Comparison of ENCODE assay signal across 17 cellular contexts in genomic region chr6:9020001-9020400, GRCh38.
DNase-seq lines count a peak whose midpoint lies in the region; FAIRE-seq and TF ChIP-seq lines count a peak whose summit lies in the region.
"Had no signal": no experiment of that assay in that cellular context is flagged by ENCODE, and none has a peak within 500 bp of the region (broad histone marks: within the 10 kb centered on the region; RNA-seq: fewer than 3 reads in every experiment).

No MANE protein-coding gene starts in this region.

- POLR2A ChIA-PET in MCF 10A (lab: Yijun Ruan, JAX): no interaction called here

- H3K4me2 ChIP-seq in mammary epithelial cell (ENCODE audit: insufficient read depth, low read depth, low read length): no peak overlapping the region
- H3K4me2 ChIP-seq: A549, BLaER1 had no signal

- no peaks in the 10 kb centered on the region for H4K20me1 ChIP-seq in mammary epithelial cell (ENCODE audit: insufficient read depth, low read length)
- H4K20me1 ChIP-seq: BLaER1 had no signal

- no peaks in the 10 kb centered on the region for H3K9me3 Mint-ChIP-seq in MCF 10A (ENCODE audit: unreplicated experiment)

- BruUV-seq in MCF 10A (replicated peaks; lab: Mats Ljungman, UMichigan) (no TSS peak), mammary epithelial cell (replicated peaks; lab: Mats Ljungman, UMichigan) (no TSS peak)

- intact Hi-C loops in MCF 10A (cut with micrococcal nuclease): no loop called here
- intact Hi-C loops in mammary epithelial cell (cut with micrococcal nuclease): no loop called here
- intact Hi-C loops in esophagus squamous epithelium (cut with DNase I): no loop called here

- TF ChIP-seq CTCF in MCF 10A (IDR thresholded peaks at IDR 0.05; ENCODE audit: unreplicated experiment): no peak
- no peak for TF ChIP-seq CTCF in mammary epithelial cell (conservative IDR thresholded peaks at IDR 0.05 in 1 of 2, IDR thresholded peaks at IDR 0.05 in 1 of 2; ENCODE audit: extremely low read depth in 1 of 2, insufficient read depth in 1 of 2, low read depth in 1 of 2, low read length in 2 of 2)
- TF ChIP-seq CTCF in esophagus squamous epithelium (IDR thresholded peaks at IDR 0.05): no peak
- TF ChIP-seq CTCF in coronary artery (IDR thresholded peaks at IDR 0.05): no peak

- H3K27ac ChIP-seq in mammary epithelial cell (ENCODE audit: insufficient read depth, low read depth, low read length): no peak overlapping the region
- H3K27ac ChIP-seq in epithelial cell of prostate: peak overlapping the region; percentile 0
- H3K27ac ChIP-seq in esophagus squamous epithelium: no peak overlapping the region
- no peak overlapping the region for H3K27ac ChIP-seq in coronary artery
- no peak overlapping the region for H3K27ac ChIP-seq in small intestine (ENCODE audit: low read depth in 1 of 2, low read length in 1 of 2)
- H3K27ac ChIP-seq: 22Rv1, A549, BLaER1 had no signal

- H3K4me1 Mint-ChIP-seq in MCF 10A (ENCODE audit: insufficient read depth, unreplicated experiment): no peaks in the 10 kb centered on the region

- DNase-seq in MCF 10A (ENCODE audit: unreplicated experiment) (peak; percentile 20), mammary epithelial cell (no peak), epithelial cell of prostate (ENCODE audit: low read depth, low spot score) (no peak), iris pigment epithelial cell (ENCODE audit: low read depth) (peak; percentile 8), esophagus squamous epithelium (lab: John Stamatoyannopoulos, UW) (no peak), coronary artery (ENCODE audit: low spot score) (no peak), small intestine (no peak)
- DNase-seq: CD4-positive, alpha-beta memory T cell; DMS153; DMS79; GF-D8; GOT3; H7 had no signal

- H3K27me3 ChIP-seq in mammary epithelial cell (ENCODE audit: insufficient read depth, low read length) (no peaks in the 10 kb centered on the region), esophagus squamous epithelium (no peaks in the 10 kb centered on the region), small intestine (ENCODE audit: control insufficient read depth in 2 of 2, insufficient read depth in 2 of 2, low read length in 2 of 2) (no peaks in the 10 kb centered on the region)
- H3K27me3 ChIP-seq: BLaER1 had no signal

- H3K27me3 Mint-ChIP-seq in MCF 10A (ENCODE audit: insufficient read depth, unreplicated experiment): no peaks in the 10 kb centered on the region
- H3K27me3 Mint-ChIP-seq: CD4-positive, alpha-beta memory T cell had no signal

- dilution Hi-C loops in mammary epithelial cell (cut with HindIII; ENCODE audit: low sequenced_read_pairs): no loop called here

- H3K4me3 ChIP-seq in mammary epithelial cell (replicated peaks in 1 of 3; ENCODE audit: insufficient read depth in 1 of 3, low read depth in 2 of 3, low read length in 3 of 3): no peak overlapping the region
- H3K4me3 ChIP-seq in esophagus squamous epithelium: no peak overlapping the region
- H3K4me3 ChIP-seq in coronary artery: no peak overlapping the region
- H3K4me3 ChIP-seq in small intestine (ENCODE audit: low read depth in 1 of 2, low read length in 2 of 2): no peak overlapping the region
- H3K4me3 ChIP-seq: A549, BLaER1 had no signal

- no peak for TF ChIP-seq POLR2A in esophagus squamous epithelium (IDR thresholded peaks at IDR 0.05)

- H3K36me3 ChIP-seq in mammary epithelial cell (ENCODE audit: insufficient read depth, low read length): no peaks in the 10 kb centered on the region
- H3K36me3 ChIP-seq in esophagus squamous epithelium: no peaks in the 10 kb centered on the region
- no peaks in the 10 kb centered on the region for H3K36me3 ChIP-seq in small intestine (ENCODE audit: control insufficient read depth in 2 of 2, insufficient read depth in 2 of 2, low read length in 2 of 2)
- H3K36me3 ChIP-seq: BLaER1 had no signal

- CTCF ChIA-PET in MCF 10A (lab: Yijun Ruan, JAX): interaction anchor here (1.1 kb wide), 1 partner anchor 520 kb away, joined by 4 read pairs; no protein-coding TSS in a partner anchor
- CTCF ChIA-PET in mammary epithelial cell (lab: Charles Lee; ENCODE audit: low non-redundant PET): no interaction called here

- H3K4me3 Mint-ChIP-seq in MCF 10A (ENCODE audit: unreplicated experiment): no peak overlapping the region
- H3K4me3 Mint-ChIP-seq: CD14-positive monocyte; CD4-positive, alpha-beta memory T cell had no signal

- H3K4me1 ChIP-seq in mammary epithelial cell (ENCODE audit: insufficient read depth, low read length) (no peaks in the 10 kb centered on the region), esophagus squamous epithelium (no peaks in the 10 kb centered on the region), small intestine (ENCODE audit: control insufficient read depth in 2 of 2, insufficient read depth in 1 of 2, low read depth in 1 of 2, low read length in 1 of 2) (no peaks in the 10 kb centered on the region)
- H3K4me1 ChIP-seq: A549, BLaER1 had no signal

- 51% methylated on average over 4 of the region's 4 CpGs for WGBS in mammary epithelial cell (ENCODE audit: low coverage, missing lambda C conversion rate)
- 36 to 41% methylated on average over 4 of the region's 4 CpGs for WGBS in esophagus squamous epithelium, 2 donors
- WGBS in small intestine, 3 donors: 71 to 81% (median 79%) methylated on average over 4 of the region's 4 CpGs

- H3K9me3 ChIP-seq in mammary epithelial cell (replicated peaks; ENCODE audit: insufficient read depth, low read length) (no peaks in the 10 kb centered on the region), esophagus squamous epithelium (no peaks in the 10 kb centered on the region), small intestine (ENCODE audit: control insufficient read depth, low read depth) (no peaks in the 10 kb centered on the region)
- H3K9me3 ChIP-seq: A549 had no signal

- in situ Hi-C loops in mammary epithelial cell (cut with MboI; ENCODE audit: low sequenced_read_pairs in 2 of 2): no loop called here

- no peak overlapping the region for H3K27ac Mint-ChIP-seq in MCF 10A (ENCODE audit: low read depth, unreplicated experiment)
- H3K27ac Mint-ChIP-seq: CD14-positive monocyte; CD4-positive, alpha-beta memory T cell had no signal

- no peak overlapping the region for H2AFZ ChIP-seq in mammary epithelial cell (ENCODE audit: low read depth, low read length)

- FAIRE-seq in small intestine (lab: Jason Lieb, UNC): no peak
- FAIRE-seq: A549 had no signal

- H3K9ac ChIP-seq in mammary epithelial cell (ENCODE audit: insufficient read depth, low read length): no peak overlapping the region
- H3K9ac ChIP-seq: BLaER1 had no signal

- no peaks in the 10 kb centered on the region for H3K79me2 ChIP-seq in mammary epithelial cell (ENCODE audit: insufficient read depth, low read length)

- H3K36me3 Mint-ChIP-seq in MCF 10A (ENCODE audit: insufficient read depth, unreplicated experiment): no peaks in the 10 kb centered on the region
- H3K36me3 Mint-ChIP-seq: CD14-positive monocyte; CD4-positive, alpha-beta memory T cell had no signal

Comparison
In these comparisons a context has a peak if more than half of its experiments do, and no peak if none do; other contexts are left out.
1. DNase-seq: peak in MCF 10A (single experiment) and iris pigment epithelial cell (single experiment); none in mammary epithelial cell (single experiment), epithelial cell of prostate (single experiment), esophagus squamous epithelium (single experiment), coronary artery (single experiment) and small intestine (single experiment).